Comparison of ENCODE assay signal across 12 cellular contexts in the genomic region with DNA sequence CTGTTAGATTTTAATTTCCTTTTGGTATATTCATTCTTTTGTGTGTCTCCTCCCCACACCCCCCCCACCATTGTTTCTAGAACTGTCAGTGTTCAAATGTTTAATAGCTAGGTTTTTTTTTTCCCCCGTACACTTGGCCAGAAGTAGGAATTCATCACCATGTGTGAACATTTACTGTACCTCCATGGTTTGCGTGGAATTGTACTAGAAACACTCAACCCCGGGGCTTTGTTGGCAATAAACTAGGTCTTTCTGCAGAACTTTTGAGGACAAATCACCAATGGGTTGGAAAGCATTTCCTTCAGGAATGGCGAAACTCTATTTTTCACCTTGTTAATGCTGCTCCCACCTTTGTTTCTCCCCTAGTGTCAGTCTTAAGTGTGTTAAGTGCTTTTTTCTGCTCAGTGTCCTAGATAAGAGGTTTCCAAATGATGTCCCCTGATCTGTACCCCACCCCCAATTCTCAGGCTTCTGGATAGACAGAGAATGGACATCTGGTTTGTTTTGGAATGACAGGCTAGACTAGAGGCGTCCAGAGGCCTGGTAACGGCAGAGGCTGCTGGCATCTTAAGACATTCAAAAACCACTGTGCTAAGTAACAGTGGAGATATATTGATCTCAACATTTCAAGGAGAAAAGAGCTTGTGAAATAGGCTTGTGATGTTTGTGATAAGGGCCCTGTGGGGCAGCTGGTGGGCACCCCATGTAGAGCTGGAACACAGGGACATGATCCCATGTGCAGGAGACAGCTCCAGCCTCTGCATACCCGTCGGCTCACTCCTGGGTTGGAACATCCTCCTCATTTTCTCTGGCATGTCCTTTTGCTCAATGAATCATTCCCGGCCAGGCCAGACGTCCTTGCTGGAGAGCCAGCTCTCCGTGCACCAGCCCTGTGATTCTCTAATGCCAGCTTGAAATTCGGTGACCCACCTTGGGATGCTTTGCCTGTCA.
DNase-seq lines count a peak whose midpoint lies in the region; ATAC-seq, FAIRE-seq and TF ChIP-seq lines count a peak whose summit lies in the region.
"Had no signal": no experiment of that assay in that cellular context is flagged by ENCODE, and none has a peak within 500 bp of the region (broad histone marks: within the 10 kb centered on the region; RNA-seq: fewer than 3 reads in every experiment).

No MANE protein-coding gene starts in this region.

- peak overlapping the region; percentile 54 for H3K9ac ChIP-seq in astrocyte (ENCODE audit: low read length)
- H3K9ac ChIP-seq in smooth muscle cell (ENCODE audit: low read depth), result peak overlapping the region; percentile 53

- peaks cover 36% of the 10 kb centered on the region for H3F3A ChIP-seq in smooth muscle cell (ENCODE audit: low read depth)

- 6% methylated on average over 12 of the region's 12 CpGs for WGBS in smooth muscle cell (ENCODE audit: low lambda C conversion rate)

- H3K4me3 Mint-ChIP-seq in astrocyte (ENCODE audit: unreplicated experiment), result peak overlapping the region; percentile 57
- H3K4me3 Mint-ChIP-seq: activated CD8-positive, alpha-beta memory T cell treated with anti-CD3 and anti-CD28 coated beads, Interleukin-2, amount 10 ng/mL, durations not matched to agents 7 days and 5 days had no signal

- H3K36me3 ChIP-seq in astrocyte (ENCODE audit: insufficient read depth, low read length) (peaks cover under 1% of the 10 kb centered on the region), right atrium auricular region (no peaks in the 10 kb centered on the region), smooth muscle cell (ENCODE audit: low read depth) (no peaks in the 10 kb centered on the region)

- H3K27ac ChIP-seq in astrocyte (ENCODE audit: low read depth, low read length), result peak overlapping the region; percentile 97
- H3K27ac ChIP-seq in right atrium auricular region, result peak overlapping the region; percentile 14 to 37
- H3K27ac ChIP-seq in smooth muscle cell (ENCODE audit: low read depth), result peak overlapping the region; percentile 99

- H3K36me3 Mint-ChIP-seq in astrocyte (ENCODE audit: low read depth, unreplicated experiment), result peaks cover 8% of the 10 kb centered on the region

- H3K27ac Mint-ChIP-seq in astrocyte (ENCODE audit: unreplicated experiment), result peak overlapping the region; percentile 88
- H3K27ac Mint-ChIP-seq: activated CD8-positive, alpha-beta memory T cell treated with anti-CD3 and anti-CD28 coated beads, Interleukin-2, amount 10 ng/mL, durations not matched to agents 7 days and 5 days had no signal

- DNase-seq in HK-2 (ENCODE audit: unreplicated experiment) (peak; percentile 32), astrocyte (ENCODE audit: low read depth) (peak; percentile 75), right atrium auricular region (ENCODE audit: low spot score) (peak; percentile 80), smooth muscle cell (lab: John Stamatoyannopoulos, UW; ENCODE audit: unreplicated experiment) (no peak), HuH-7 (ENCODE audit: low spot score) (no peak), NCI-H2196 treated with DMSO at 0.1 percent for 48 hours (lab: John Stamatoyannopoulos, UW; ENCODE audit: unreplicated experiment) (no peak)
- DNase-seq: activated CD8-positive, alpha-beta memory T cell treated with anti-CD3 and anti-CD28 coated beads, Interleukin-2, amount 10 ng/mL, durations not matched to agents 7 days and 5 days; NCI-H1048; SIG-M5 had no signal

- H4K20me1 ChIP-seq in astrocyte (ENCODE audit: insufficient read depth, low read length) (no peaks in the 10 kb centered on the region), smooth muscle cell (ENCODE audit: low read depth) (no peaks in the 10 kb centered on the region)

- H3K9me3 ChIP-seq in astrocyte (ENCODE audit: insufficient read depth, low read depth, low read length) (no peaks in the 10 kb centered on the region), right atrium auricular region (no peaks in the 10 kb centered on the region), smooth muscle cell (replicated peaks; ENCODE audit: low read depth) (no peaks in the 10 kb centered on the region)

- H3K4me2 ChIP-seq in astrocyte (ENCODE audit: low read length), result peak overlapping the region; percentile 40
- peak overlapping the region; percentile 37 for H3K4me2 ChIP-seq in smooth muscle cell

- H2AFZ ChIP-seq in astrocyte (ENCODE audit: low read depth, low read length), result no peak overlapping the region
- no peak overlapping the region for H2AFZ ChIP-seq in smooth muscle cell (ENCODE audit: low read depth)

- H3K27me3 Mint-ChIP-seq in astrocyte (ENCODE audit: low read depth, unreplicated experiment), result no peaks in the 10 kb centered on the region
- H3K27me3 Mint-ChIP-seq: activated CD8-positive, alpha-beta memory T cell treated with anti-CD3 and anti-CD28 coated beads, Interleukin-2, amount 10 ng/mL, durations not matched to agents 7 days and 5 days had no signal

- H3K79me2 ChIP-seq in astrocyte (ENCODE audit: insufficient read depth, low read length) (peaks cover 98% of the 10 kb centered on the region), smooth muscle cell (ENCODE audit: low read depth) (peaks cover 74% of the 10 kb centered on the region)

- TF ChIP-seq CTCF in astrocyte (IDR thresholded peaks at IDR 0.05; ENCODE audit: insufficient read depth, low read depth, low read length) (no peak), right atrium auricular region (IDR thresholded peaks at IDR 0.05) (no peak), smooth muscle cell (IDR thresholded peaks at IDR 0.05; ENCODE audit: borderline replicate concordance, insufficient read depth, poor library complexity, severe bottlenecking) (no peak)

- H3K27me3 ChIP-seq in astrocyte (ENCODE audit: insufficient read depth, low read length) (no peaks in the 10 kb centered on the region), right atrium auricular region (no peaks in the 10 kb centered on the region), smooth muscle cell (ENCODE audit: low read depth) (no peaks in the 10 kb centered on the region)

- peaks cover 89% of the 10 kb centered on the region for H3K4me1 Mint-ChIP-seq in astrocyte (ENCODE audit: low read depth, unreplicated experiment)

- H3K9me3 Mint-ChIP-seq in astrocyte (ENCODE audit: unreplicated experiment), result no peaks in the 10 kb centered on the region

- peaks cover 76% of the 10 kb centered on the region for H3K4me1 ChIP-seq in astrocyte (ENCODE audit: insufficient read depth, low read length)
- peaks cover 0 to 95% of the 10 kb centered on the region in 2 donors for H3K4me1 ChIP-seq in right atrium auricular region
- peaks cover 74% of the 10 kb centered on the region for H3K4me1 ChIP-seq in smooth muscle cell (ENCODE audit: low read depth)

- ATAC-seq in HG03520 (IDR thresholded peaks at IDR 0.05; ENCODE audit: unreplicated experiment) (no peak), HG03108 (IDR thresholded peaks at IDR 0.05; ENCODE audit: unreplicated experiment) (no peak)
- ATAC-seq: activated CD8-positive, alpha-beta memory T cell treated with anti-CD3 and anti-CD28 coated beads, Interleukin-2, amount 10 ng/mL, durations not matched to agents 7 days and 5 days; left lobe of liver had no signal

- H3K4me3 ChIP-seq in astrocyte (ENCODE audit: insufficient read depth, low read depth, low read length) (no peak overlapping the region), right atrium auricular region (no peak overlapping the region), smooth muscle cell (no peak overlapping the region)

- FAIRE-seq in astrocyte (lab: Jason Lieb, UNC), result no peak

Comparison
In these comparisons a context has a peak if more than half of its experiments do, and no peak if none do; other contexts are left out.
1. DNase-seq: peak in HK-2 (single experiment), astrocyte (single experiment) and right atrium auricular region (single experiment); none in smooth muscle cell (single experiment), HuH-7 (single experiment) and NCI-H2196 treated with DMSO at 0.1 percent for 48 hours (single experiment).
2. H3K27ac ChIP-seq: peak in every context shown above with its lines; median percentile 99 in smooth muscle cell; 97 in astrocyte; 26 in right atrium auricular region.